ENCODE assay signal across 12 cellular contexts in genomic region chr10:97916586-97916985, GRCh38.
A peak's percentile ranks its signal among the peaks of the same experiment; 100 is the strongest.
DNase-seq lines count a peak whose midpoint lies in the region; ATAC-seq lines count a peak whose summit lies in the region.
"Had no signal": no experiment of that assay in that cellular context is flagged by ENCODE, and none has a peak within 500 bp of the region (broad histone marks: within the 10 kb centered on the region; RNA-seq: fewer than 3 reads in every experiment).

No MANE protein-coding gene starts in this region.

- peaks cover 5 to 12% (median 8%) of the 10 kb centered on the region in 3 donors for H3K4me1 Mint-ChIP-seq in CD8-positive, alpha-beta memory T cell
- no peaks in the 10 kb centered on the region for H3K4me1 Mint-ChIP-seq in activated CD8-positive, alpha-beta memory T cell treated with anti-CD3 and anti-CD28 coated beads, Interleukin-2, amount 10 ng/mL, durations not matched to agents 7 days and 5 days
- H3K4me1 Mint-ChIP-seq: memory B cell had no signal

- no peak overlapping the region for H3K27ac Mint-ChIP-seq in CD8-positive, alpha-beta memory T cell
- H3K27ac Mint-ChIP-seq in activated CD8-positive, alpha-beta memory T cell treated with anti-CD3 and anti-CD28 coated beads, Interleukin-2, amount 10 ng/mL, durations not matched to agents 7 days and 5 days: no peak overlapping the region
- H3K27ac Mint-ChIP-seq: memory B cell had no signal

- no peak overlapping the region for H3K27ac ChIP-seq in CD8-positive, alpha-beta memory T cell (ENCODE audit: low read depth, low read length)

- H3K4me3 ChIP-seq in CD8-positive, alpha-beta memory T cell (ENCODE audit: low read length): no peak overlapping the region

- H3K36me3 Mint-ChIP-seq in CD8-positive, alpha-beta memory T cell: no peaks in the 10 kb centered on the region
- no peaks in the 10 kb centered on the region for H3K36me3 Mint-ChIP-seq in activated CD8-positive, alpha-beta memory T cell treated with anti-CD3 and anti-CD28 coated beads, Interleukin-2, amount 10 ng/mL, durations not matched to agents 7 days and 5 days
- H3K36me3 Mint-ChIP-seq: memory B cell had no signal

- no peaks in the 10 kb centered on the region for H3K9me3 ChIP-seq in CD8-positive, alpha-beta memory T cell (ENCODE audit: low read length)

- no peak overlapping the region for H3K4me3 Mint-ChIP-seq in CD8-positive, alpha-beta memory T cell
- H3K4me3 Mint-ChIP-seq in activated CD8-positive, alpha-beta memory T cell treated with anti-CD3 and anti-CD28 coated beads, Interleukin-2, amount 10 ng/mL, durations not matched to agents 7 days and 5 days: no peak overlapping the region
- H3K4me3 Mint-ChIP-seq: memory B cell had no signal

- H3K9me3 Mint-ChIP-seq in CD8-positive, alpha-beta memory T cell: no peaks in the 10 kb centered on the region
- no peaks in the 10 kb centered on the region for H3K9me3 Mint-ChIP-seq in activated CD8-positive, alpha-beta memory T cell treated with anti-CD3 and anti-CD28 coated beads, Interleukin-2, amount 10 ng/mL, durations not matched to agents 7 days and 5 days (ENCODE audit: low read depth)
- H3K9me3 Mint-ChIP-seq: memory B cell had no signal

- POLR2A ChIA-PET in CD8-positive, alpha-beta memory T cell (lab: Charles Lee): no interaction called here

- no peaks in the 10 kb centered on the region for H3K36me3 ChIP-seq in CD8-positive, alpha-beta memory T cell (ENCODE audit: insufficient read depth, low read length)

- no peaks in the 10 kb centered on the region for H3K4me1 ChIP-seq in CD8-positive, alpha-beta memory T cell (ENCODE audit: insufficient read depth, low read length)

- H3K27me3 ChIP-seq in CD8-positive, alpha-beta memory T cell (ENCODE audit: insufficient read depth, low read length, poor library complexity, severe bottlenecking): peaks cover 9% of the 10 kb centered on the region

- CTCF ChIA-PET in CD8-positive, alpha-beta memory T cell (lab: Charles Lee): interaction anchor here (1.5 to 2.6 kb wide), 3 partner anchors 107 to 134 kb away, joined by 3 to 8 read pairs (median 4); no protein-coding TSS in a partner anchor
- CTCF ChIA-PET in activated CD8-positive, alpha-beta memory T cell treated with anti-CD3 and anti-CD28 coated beads, Interleukin-2, amount 10 ng/mL, durations not matched to agents 7 days and 5 days (lab: Charles Lee): interaction anchor here (2.7 to 4.1 kb wide), 3 partner anchors 24 to 130 kb away, joined by 13 to 96 read pairs (median 23); no protein-coding TSS in a partner anchor

- peak; percentile 86 for DNase-seq in Ammon's horn (ENCODE audit: low spot score)
- DNase-seq in NCI-H446 (lab: John Stamatoyannopoulos, UW): peak; percentile 60 to 80
- peak; percentile 9 for DNase-seq in fibroblast of peridontal ligament (ENCODE audit: extremely low read depth)
- DNase-seq in mucosa of gallbladder (ENCODE audit: low spot score): peak; percentile 19
- DNase-seq in islet precursor cell: no peak
- no peak for DNase-seq in CD8-positive, alpha-beta memory T cell
- DNase-seq in activated CD8-positive, alpha-beta memory T cell treated with anti-CD3 and anti-CD28 coated beads, Interleukin-2, amount 10 ng/mL, durations not matched to agents 7 days and 5 days: no peak
- DNase-seq in NCI-H2227 (lab: John Stamatoyannopoulos, UW; ENCODE audit: unreplicated experiment): no peak
- DNase-seq: activated CD4-positive, alpha-beta T cell treated with anti-CD3 and anti-CD28 coated beads for 4 hours; activated T-cell treated with anti-CD3 and anti-CD28 coated beads, Interleukin-2, amount 50 U/mL, for 48 hours; Karpas-422 had no signal

- ATAC-seq in activated CD8-positive, alpha-beta memory T cell treated with anti-CD3 and anti-CD28 coated beads, Interleukin-2, amount 10 ng/mL, durations not matched to agents 7 days and 5 days: no peak

- H3K27me3 Mint-ChIP-seq in CD8-positive, alpha-beta memory T cell: peaks cover 10 to 25% of the 10 kb centered on the region in 2 donors
- peaks cover 20% of the 10 kb centered on the region for H3K27me3 Mint-ChIP-seq in activated CD8-positive, alpha-beta memory T cell treated with anti-CD3 and anti-CD28 coated beads, Interleukin-2, amount 10 ng/mL, durations not matched to agents 7 days and 5 days

Comparison
In these comparisons a context has a peak if more than half of its experiments do, and no peak if none do; other contexts are left out.
1. DNase-seq: peak in Ammon's horn (single experiment), NCI-H446 (2 of 2), fibroblast of peridontal ligament (single experiment) and mucosa of gallbladder (single experiment); none in islet precursor cell (single experiment), CD8-positive, alpha-beta memory T cell (0 of 5), activated CD8-positive, alpha-beta memory T cell treated with anti-CD3 and anti-CD28 coated beads, Interleukin-2, amount 10 ng/mL, durations not matched to agents 7 days and 5 days (single experiment) and NCI-H2227 (single experiment).